Comparison of ENCODE assay signal across 8 cellular contexts in genomic region chr2:42809131-42809875, GRCh38. TPM values are rescaled to one million over a fixed set of nuclear protein-coding genes. Genes with fewer than 3 reads are reported as not detected.
DNase-seq lines count a peak whose midpoint lies in the region; ATAC-seq, FAIRE-seq and TF ChIP-seq lines count a peak whose summit lies in the region.

No MANE protein-coding gene starts in this region.

- 0 out of 2 replicates have a peak, but pooled peaks cover 4% of the 10 kb centered on the region for H3K9me3 ChIP-seq in K562 (replicated peaks; ENCODE audit: control insufficient read depth, insufficient read depth, low read depth, low read length)
- H3K9me3 ChIP-seq in right lobe of liver: no peaks in the 10 kb centered on the region
- no peaks in the 10 kb centered on the region for H3K9me3 ChIP-seq in thyroid gland

- H3K27ac ChIP-seq in K562 (ENCODE audit: extremely low read depth, low read depth, low read length) (peak overlapping the region; percentile 97), right lobe of liver (peak overlapping the region; percentile 98 to 99 (median 99)), thyroid gland (peak overlapping the region; percentile 98 to 99 (median 99))

- TF ChIP-seq POLR2A in K562 (conservative IDR thresholded peaks at IDR 0.05) (no peak), right lobe of liver (IDR thresholded peaks at IDR 0.05) (no peak), thyroid gland (IDR thresholded peaks at IDR 0.05) (peak in 1 of 2 donors; percentile 22)

- 0 out of 5 replicates have a peak, but pooled peaks cover 0 to 2% of the 10 kb centered on the region in 2 experiments for H3K27me3 ChIP-seq in K562 (ENCODE audit: control insufficient read depth in 2 of 2, insufficient read depth in 2 of 2, low read length in 2 of 2)
- no peaks in the 10 kb centered on the region for H3K27me3 ChIP-seq in right lobe of liver
- no peaks in the 10 kb centered on the region for H3K27me3 ChIP-seq in thyroid gland

- H3K79me2 ChIP-seq in K562 (ENCODE audit: control insufficient read depth, insufficient read depth, low read length): no peaks in the 10 kb centered on the region

- peaks cover 9 to 19% of the 10 kb centered on the region in 2 experiments; a peak in 4 of 5 replicates for H3K4me1 ChIP-seq in K562 (replicated peaks in 1 of 2; ENCODE audit: control insufficient read depth in 2 of 2, insufficient read depth in 2 of 2, low read length in 2 of 2)
- H3K4me1 ChIP-seq in right lobe of liver: peaks cover 0 to 13% (median 4%) of the 10 kb centered on the region in 4 donors
- H3K4me1 ChIP-seq in thyroid gland: peaks cover 6 to 13% of the 10 kb centered on the region in 2 donors

- TF ChIP-seq EP300 in K562 (IDR thresholded peaks at IDR 0.05; ENCODE audit: low read length): no peak

- no peak for TF ChIP-seq RAD21 in K562 (CRISPR knock-in tag; conservative IDR thresholded peaks at IDR 0.05 in 1 of 2, IDR thresholded peaks at IDR 0.05 in 1 of 2)

- H3K36me3 ChIP-seq in K562 (ENCODE audit: control insufficient read depth, insufficient read depth, low read length) (no peaks in the 10 kb centered on the region), right lobe of liver (no peaks in the 10 kb centered on the region), thyroid gland (no peaks in the 10 kb centered on the region)

- FAIRE-seq in GM19239 (lab: Jason Lieb, UNC) (peak; percentile 85), K562 (lab: Jason Lieb, UNC) (peak; percentile 66)

- TF ChIP-seq CTCF in K562 (IDR thresholded peaks at IDR 0.05 in 2 of 3, conservative IDR thresholded peaks at IDR 0.05 in 1 of 3; ENCODE audit: insufficient read depth in 2 of 3, low read depth in 1 of 3, low read length in 3 of 3): peak in 1 of 3 experiments; percentile 32; a peak in 1 of 6 replicates
- peak in 1 of 4 donors; percentile 32 for TF ChIP-seq CTCF in right lobe of liver (IDR thresholded peaks at IDR 0.05)
- peak in 1 of 6 experiments; percentile 41 for TF ChIP-seq CTCF in thyroid gland (IDR thresholded peaks at IDR 0.05)

- CTCF ChIA-PET in K562 (lab: Yijun Ruan, JAX; ENCODE audit: low intra/inter-chr PET ratio): interaction anchor here (0.8 kb wide), 1 partner anchor 559 kb away, joined by 3 read pairs; no protein-coding TSS in a partner anchor

- H3K4me3 ChIP-seq in K562 (peak overlapping the region; percentile 72), right lobe of liver (peak overlapping the region; percentile 60 to 68 (median 64)), thyroid gland (replicated peaks in 1 of 3) (peak overlapping the region; percentile 41 to 54 (median 53))

- DNase-seq in GM19239 (ENCODE audit: insufficient read length, low spot score) (no peak), NCI-H2196 (lab: John Stamatoyannopoulos, UW; ENCODE audit: unreplicated experiment) (peak; percentile 14), K562 (ENCODE audit: extremely low read depth in 1 of 4, low spot score in 3 of 4) (no peak), right lobe of liver (no peak), thyroid gland (peak; percentile 33 to 47), NCI-H524 (lab: John Stamatoyannopoulos, UW) (no peak)

- intact Hi-C loops in K562 (cut with micrococcal nuclease) (no loop called here), right lobe of liver (cut with DNase I) (no loop called here), thyroid gland (cut with DNase I) (no loop called here)

- no peaks in the 10 kb centered on the region for H4K20me1 ChIP-seq in K562 (replicated peaks; ENCODE audit: control insufficient read depth, insufficient read depth, low read length)

- WGBS in K562 (ENCODE audit: insufficient coverage, low coverage, missing lambda C conversion rate): 21% methylated on average over 13 of the region's 14 CpGs
- WGBS in right lobe of liver (ENCODE audit: insufficient coverage, low coverage, low lambda C conversion rate, missing lambda C conversion rate): 26% methylated on average over 14 of the region's 14 CpGs
- WGBS in thyroid gland, 2 donors: 21% methylated on average over 14 of the region's 14 CpGs

- no peaks in the 10 kb centered on the region for H3K9me1 ChIP-seq in K562 (ENCODE audit: control insufficient read depth, insufficient read depth, low read length)

- peak overlapping the region; percentile 88 to 90 for H3K9ac ChIP-seq in K562 (ENCODE audit: insufficient read depth in 1 of 2, low read depth in 2 of 2, low read length in 2 of 2)

- H2AFZ ChIP-seq in K562 (ENCODE audit: low read depth, low read length): peak overlapping the region; percentile 89

- POLR2A ChIA-PET in K562 (lab: Yijun Ruan, JAX): interaction anchor here (0.7 to 2.0 kb wide), 7 partner anchors 10 to 712 kb away, joined by 3 to 17 read pairs (median 3); partner anchors contain the start of gene ZFP36L2

- in situ Hi-C loops in K562 (cut with MboI): no loop called here

- peak overlapping the region; percentile 67 for H3K4me2 ChIP-seq in K562 (ENCODE audit: insufficient read depth, low read length)

- no peak for ATAC-seq in K562
- no peak for ATAC-seq in right lobe of liver
- no peak for ATAC-seq in HG02798 (IDR thresholded peaks at IDR 0.05; ENCODE audit: poor library complexity, unreplicated experiment)
- no peak for ATAC-seq in HG02571 (IDR thresholded peaks at IDR 0.05; ENCODE audit: unreplicated experiment)

- TSS peak; percentile 88 for BruUV-seq in K562 (replicated peaks; lab: Mats Ljungman, UMichigan)

TF ChIP-seq in K562, 482 proteins besides CTCF, POLR2A, EP300 and RAD21 (continues in another document):
- TF ChIP-seq ILF3 (IDR thresholded peaks at IDR 0.05; ENCODE audit: borderline replicate concordance) (no peak), PHB2 (IDR thresholded peaks at IDR 0.05; ENCODE audit: low read depth) (no peak), RUNX1 (IDR thresholded peaks at IDR 0.05; ENCODE audit: low read depth) (no peak), ZNF449 (CRISPR knock-in tag; IDR thresholded peaks at IDR 0.05) (peak; percentile 62; the same call in 1 of the 2 replicates), ESRRA (IDR thresholded peaks at IDR 0.05; ENCODE audit: borderline replicate concordance, low read depth) (0 out of 2 replicates have a peak, but pooled peaks have one; percentile 27), PHB (CRISPR knock-in tag; IDR thresholded peaks at IDR 0.05) (no peak), SETDB1 (IDR thresholded peaks at IDR 0.05; ENCODE audit: low read length) (no peak)

RNA-seq across cellular contexts. Expression of gene HAAO, which starts 16.9 kb away (rescaled TPM):
- total RNA-seq in K562 (2011; cell fraction: chromatin; rRNA removed; ENCODE audit: low replicate concordance): not detected in 2 replicates
- total RNA-seq in K562 (2011; cell fraction: nucleolus; rRNA removed): not detected in 2 replicates
- total RNA-seq in K562 (2011; cell fraction: nucleoplasm; rRNA removed): not detected in 2 replicates
- total RNA-seq in K562 (2014; rRNA removed) (not detected in 2 replicates), K562 (2014; rRNA removed; fragmentation: Illumina TruSeq; extraction: Trizol) (not detected in 2 replicates), K562 (2015; rRNA removed; fragmentation: Illumina TruSeq; extraction: Trizol) (not detected in 2 replicates), K562 (2021) (not detected in 2 replicates), right lobe of liver (100 to 1,000 TPM in 3 of 6 experiments, 10 to 100 TPM in 3; 60.7 to 187 (median 114) TPM), thyroid gland (1 to 10 TPM; 2.2 to 6.8 (median 3.9) TPM)
- polyA plus RNA-seq in K562 (2011; rRNA removed) (not detected in 2 replicates), K562 (2014; fragmentation: Illumina TruSeq; extraction: Trizol) (not detected in 2 replicates), K562 (2014; fragmentation: Nextera tagmentation; extraction: Ambion mirVana) (not detected), K562 (2014; rRNA removed) (not detected in 2 replicates)
- not detected in 2 replicates for polyA plus RNA-seq in K562 (2011; cell fraction: cytosol; rRNA removed)
- polyA plus RNA-seq in K562 (2011; cell fraction: nucleus; rRNA removed): not detected in 2 replicates
- not detected in 2 replicates for polyA plus RNA-seq in K562 (2012)
- polyA minus RNA-seq in K562 (2011; rRNA and poly(A)+ RNA removed): not detected in 2 replicates
- polyA minus RNA-seq in K562 (2011; cell fraction: cytosol; rRNA and poly(A)+ RNA removed): not detected in 2 replicates
- polyA minus RNA-seq in K562 (2011; cell fraction: nucleus; rRNA and poly(A)+ RNA removed): not detected in 2 replicates

RNA-seq across cellular contexts. Expression of gene OXER1, which starts 45.4 kb away (rescaled TPM):
- not detected in 2 replicates for total RNA-seq in K562 (2011; cell fraction: chromatin; rRNA removed; ENCODE audit: low replicate concordance)
- not detected in 2 replicates for total RNA-seq in K562 (2011; cell fraction: nucleolus; rRNA removed)
- total RNA-seq in K562 (2011; cell fraction: nucleoplasm; rRNA removed): not detected in 2 replicates
- total RNA-seq in K562 (2014; rRNA removed) (not detected in 2 replicates), K562 (2014; rRNA removed; fragmentation: Illumina TruSeq; extraction: Trizol) (not detected in 2 replicates), K562 (2015; rRNA removed; fragmentation: Illumina TruSeq; extraction: Trizol) (not detected in 2 replicates), K562 (2021) (not detected in 2 replicates), right lobe of liver (10 to 100 TPM in 3 of 6 experiments, 1 to 10 TPM in 3; 5.3 to 29.4 (median 10.7) TPM), thyroid gland (1 to 10 TPM in 1 of 4 donors, under 1 TPM in 2, not detected in 1; 0.78 to 1.3 (median 0.98) TPM)
- polyA plus RNA-seq in K562 (2011; rRNA removed) (not detected in 2 replicates), K562 (2014; fragmentation: Illumina TruSeq; extraction: Trizol) (not detected in 2 replicates), K562 (2014; fragmentation: Nextera tagmentation; extraction: Ambion mirVana) (not detected), K562 (2014; rRNA removed) (not detected in 2 replicates)
- not detected in 2 replicates for polyA plus RNA-seq in K562 (2011; cell fraction: cytosol; rRNA removed)
- not detected in 2 replicates for polyA plus RNA-seq in K562 (2011; cell fraction: nucleus; rRNA removed)
- polyA plus RNA-seq in K562 (2012): not detected in 2 replicates
- not detected in 2 replicates for polyA minus RNA-seq in K562 (2011; rRNA and poly(A)+ RNA removed)
- not detected in 2 replicates for polyA minus RNA-seq in K562 (2011; cell fraction: cytosol; rRNA and poly(A)+ RNA removed)
- polyA minus RNA-seq in K562 (2011; cell fraction: nucleus; rRNA and poly(A)+ RNA removed): not detected in 2 replicates

Comparison
In these comparisons a context has a peak if more than half of its experiments do, and no peak if none do; other contexts are left out.
1. DNase-seq: peak in NCI-H2196 (single experiment) and thyroid gland (2 of 2); none in GM19239 (single experiment), K562 (0 of 4), right lobe of liver (0 of 3) and NCI-H524 (0 of 2).
2. RNA of gene HAAO, which starts 16.9 kb away (total RNA-seq): 60.7 to 187 TPM in right lobe of liver; 2.2 to 6.8 TPM in thyroid gland and not detected in K562; every median in the first group is over 4 times any median in the second.
3. Peak in every context shown above with its lines, with median percentiles within 50 percentile points of each other: H3K27ac ChIP-seq and H3K4me3 ChIP-seq.